Comparison of ENCODE assay signal across 22 cellular contexts in the genomic region with DNA sequence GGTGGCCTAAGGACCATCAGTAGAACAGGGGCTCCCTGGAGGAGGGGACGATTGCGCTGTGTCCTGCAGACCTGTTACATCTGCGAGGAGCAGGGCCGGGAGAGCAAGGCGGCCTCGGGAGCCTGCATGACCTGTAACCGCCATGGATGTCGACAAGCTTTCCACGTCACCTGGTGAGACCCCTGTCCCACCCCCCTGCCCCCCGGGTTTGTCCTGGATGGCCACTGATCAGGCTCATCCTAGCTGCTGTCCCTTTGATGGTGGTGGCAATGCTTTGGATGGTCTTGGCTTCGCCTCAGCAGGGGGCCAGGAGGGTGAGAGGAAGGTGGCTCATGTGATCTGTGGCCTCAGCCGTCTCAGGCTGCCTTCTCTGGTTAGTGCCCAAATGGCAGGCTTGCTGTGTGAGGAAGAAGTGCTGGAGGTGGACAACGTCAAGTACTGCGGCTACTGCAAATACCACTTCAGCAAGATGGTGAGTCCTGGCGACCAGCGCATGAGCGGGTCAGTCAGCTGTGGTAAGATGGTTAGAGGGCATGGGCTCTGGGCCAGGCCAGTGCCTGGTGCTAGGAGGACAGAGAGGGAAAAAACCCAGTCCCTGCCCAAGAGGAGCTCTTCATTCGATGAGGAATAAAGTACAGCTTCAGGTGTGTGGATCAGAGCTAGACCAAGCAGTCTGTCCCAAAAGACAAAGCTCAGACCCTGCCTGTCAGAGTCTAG. TPM values are rescaled to one million over a fixed set of nuclear protein-coding genes. Genes with fewer than 3 reads are reported as not detected.
A peak's percentile ranks its signal among the peaks of the same experiment; 100 is the strongest.
DNase-seq lines count a peak whose midpoint lies in the region; ATAC-seq, FAIRE-seq and TF ChIP-seq lines count a peak whose summit lies in the region.
"Had no signal": no experiment of that assay in that cellular context is flagged by ENCODE, and none has a peak within 500 bp of the region (broad histone marks: within the 10 kb centered on the region; RNA-seq: fewer than 3 reads in every experiment).

No MANE protein-coding gene starts in this region.

- H3K4me1 Mint-ChIP-seq in activated CD4-positive, alpha-beta T cell treated with anti-CD3 and anti-CD28 coated beads, Interleukin-2, amount 10 ng/mL, durations not matched to agents 7 days and 5 days: peaks cover 64% of the 10 kb centered on the region
- H3K4me1 Mint-ChIP-seq in T-helper 17 cell: peaks cover 50% of the 10 kb centered on the region
- H3K4me1 Mint-ChIP-seq in brain: peaks cover 57% of the 10 kb centered on the region

- H3K4me1 ChIP-seq in osteoblast (ENCODE audit: insufficient read depth, low read length) (peaks cover 15% of the 10 kb centered on the region), PC-9 (replicated peaks; ENCODE audit: insufficient read depth) (0 out of 2 replicates have a peak, but pooled peaks cover 6% of the 10 kb centered on the region)

- H3K9me3 Mint-ChIP-seq in activated CD4-positive, alpha-beta T cell treated with anti-CD3 and anti-CD28 coated beads, Interleukin-2, amount 10 ng/mL, durations not matched to agents 7 days and 5 days: no peaks in the 10 kb centered on the region
- peaks cover 0 to 3% (median 0%) of the 10 kb centered on the region in 5 experiments for H3K9me3 Mint-ChIP-seq in brain
- H3K9me3 Mint-ChIP-seq: naive B cell had no signal

- H3K4me3 ChIP-seq in osteoblast (ENCODE audit: insufficient read depth, low read length) (no peak overlapping the region), PC-9 (no peak overlapping the region)
- H3K4me3 ChIP-seq: lung, prostate gland, smooth muscle cell had no signal

- H3K4me2 ChIP-seq in osteoblast (ENCODE audit: insufficient read depth, low read length) (no peak overlapping the region), PC-9 (no peak overlapping the region)
- H3K4me2 ChIP-seq: smooth muscle cell had no signal

- H3K36me3 ChIP-seq in osteoblast (ENCODE audit: insufficient read depth, low read length): peaks cover 38% of the 10 kb centered on the region
- peaks cover 21% of the 10 kb centered on the region for H3K36me3 ChIP-seq in PC-9 (ENCODE audit: low read depth)

- CTCF ChIA-PET in activated CD4-positive, alpha-beta T cell treated with anti-CD3 and anti-CD28 coated beads, Interleukin-2, amount 10 ng/mL, durations not matched to agents 7 days and 5 days (lab: Charles Lee): interaction anchor here (1.1 to 1.9 kb wide), 3 partner anchors 10 to 33 kb away, joined by 3 to 6 read pairs (median 4); no protein-coding TSS in a partner anchor
- CTCF ChIA-PET in PC-9 (lab: Charles Lee): no interaction called here

- H4K20me1 ChIP-seq in osteoblast (ENCODE audit: insufficient read depth, low read length): peaks cover 37% of the 10 kb centered on the region
- peaks cover 34% of the 10 kb centered on the region for H4K20me1 ChIP-seq in PC-9 (ENCODE audit: insufficient read depth)

- H2AFZ ChIP-seq in osteoblast (ENCODE audit: low read length) (no peak overlapping the region), PC-9 (no peak overlapping the region)

- H3K9me3 ChIP-seq in T-helper 17 cell (ENCODE audit: control insufficient read depth, low read length, poor library complexity, severe bottlenecking) (no peaks in the 10 kb centered on the region), osteoblast (ENCODE audit: low read depth, low read length) (no peaks in the 10 kb centered on the region), PC-9 (ENCODE audit: insufficient read depth, low read depth) (no peaks in the 10 kb centered on the region)
- H3K9me3 ChIP-seq: prostate gland had no signal

- POLR2A ChIA-PET in activated CD4-positive, alpha-beta T cell treated with anti-CD3 and anti-CD28 coated beads, Interleukin-2, amount 10 ng/mL, durations not matched to agents 7 days and 5 days (lab: Charles Lee): no interaction called here
- POLR2A ChIA-PET in PC-9 (lab: Charles Lee; ENCODE audit: unreplicated experiment): no interaction called here

- no peak overlapping the region for H3K4me3 Mint-ChIP-seq in activated CD4-positive, alpha-beta T cell treated with anti-CD3 and anti-CD28 coated beads, Interleukin-2, amount 10 ng/mL, durations not matched to agents 7 days and 5 days
- H3K4me3 Mint-ChIP-seq in T-helper 17 cell (no peak overlapping the region), brain (no peak overlapping the region)

- H3K36me3 Mint-ChIP-seq in activated CD4-positive, alpha-beta T cell treated with anti-CD3 and anti-CD28 coated beads, Interleukin-2, amount 10 ng/mL, durations not matched to agents 7 days and 5 days (ENCODE audit: low read depth): peaks cover 67% of the 10 kb centered on the region
- peaks cover 10% of the 10 kb centered on the region for H3K36me3 Mint-ChIP-seq in T-helper 17 cell (ENCODE audit: low read depth)
- H3K36me3 Mint-ChIP-seq in brain: peaks cover 13% of the 10 kb centered on the region

- peaks cover 27% of the 10 kb centered on the region for H3F3A ChIP-seq in PC-9 (ENCODE audit: insufficient read depth, low read depth)

- ATAC-seq in T-helper 17 cell: no peak

- H3K27me3 Mint-ChIP-seq in activated CD4-positive, alpha-beta T cell treated with anti-CD3 and anti-CD28 coated beads, Interleukin-2, amount 10 ng/mL, durations not matched to agents 7 days and 5 days: no peaks in the 10 kb centered on the region
- no peaks in the 10 kb centered on the region for H3K27me3 Mint-ChIP-seq in T-helper 17 cell
- H3K27me3 Mint-ChIP-seq in brain: peaks cover 14% of the 10 kb centered on the region
- H3K27me3 Mint-ChIP-seq: naive B cell had no signal

- H3K27ac ChIP-seq in osteoblast (ENCODE audit: low read depth, low read length) (no peak overlapping the region), PC-9 (no peak overlapping the region)
- H3K27ac ChIP-seq: epithelial cell of prostate, prostate gland had no signal

- intact Hi-C loops in PC-9 (cut with micrococcal nuclease; ENCODE audit: unreplicated experiment): no loop called here

- no TSS peak for BruUV-seq in PC-9 (replicated peaks; lab: Mats Ljungman, UMichigan)

- H3K79me2 ChIP-seq in osteoblast (ENCODE audit: insufficient read depth, low read length) (peaks cover 25% of the 10 kb centered on the region), PC-9 (ENCODE audit: low read depth) (peaks cover 43% of the 10 kb centered on the region)

- no peak for DNase-seq in activated CD4-positive, alpha-beta T cell treated with anti-CD3 and anti-CD28 coated beads, Interleukin-2, amount 10 ng/mL, durations not matched to agents 7 days and 5 days
- no peak for DNase-seq in activated CD4-positive, alpha-beta T cell treated with anti-CD3 and anti-CD28 coated beads, Interleukin-2, amount 50 U/mL, for 48 hours
- no peak for DNase-seq in T-helper 17 cell
- peak; percentile 66 for DNase-seq in osteoblast (ENCODE audit: insufficient read length, low spot score, missing footprints)
- DNase-seq in PC-9: no peak
- no peak for DNase-seq in D721Med (ENCODE audit: insufficient read length, low spot score)
- no peak for DNase-seq in RKO (ENCODE audit: low spot score)
- DNase-seq: activated CD8-positive, alpha-beta memory T cell treated with anti-CD3 and anti-CD28 coated beads, Interleukin-2, amount 50 U/mL, for 4 hours; DMS53; foreskin fibroblast; hypothalamus; naive B cell; NCI-H146; NCI-H748 treated with DMSO at 0.1 percent for 48 hours; stimulated activated CD4-positive, alpha-beta T cell treated with anti-CD3 and anti-CD28 coated beads, Interleukin-4, amount 100 ng/mL, for 24 hours had no signal

- H3K27ac Mint-ChIP-seq in activated CD4-positive, alpha-beta T cell treated with anti-CD3 and anti-CD28 coated beads, Interleukin-2, amount 10 ng/mL, durations not matched to agents 7 days and 5 days: peak overlapping the region; percentile 2
- H3K27ac Mint-ChIP-seq in T-helper 17 cell: peak overlapping the region; percentile 60
- H3K27ac Mint-ChIP-seq in brain: peak overlapping the region in 4 of 5 experiments; percentile 4 to 78 (median 46)

- TF ChIP-seq CTCF in brain (conservative IDR thresholded peaks at IDR 0.05) (no peak), osteoblast (IDR thresholded peaks at IDR 0.05; ENCODE audit: extremely low read depth, low read depth, low read length) (no peak), PC-9 (conservative IDR thresholded peaks at IDR 0.05) (no peak), D721Med (IDR thresholded peaks at IDR 0.05; ENCODE audit: insufficient read depth, missing control alignments) (no peak)

- no peaks in the 10 kb centered on the region for H3K9me2 ChIP-seq in PC-9 (ENCODE audit: insufficient read depth)

- no peak for FAIRE-seq in D721Med (lab: Jason Lieb, UNC)
- FAIRE-seq: A204.1, keratinocyte had no signal

- no peaks in the 10 kb centered on the region for H3K27me3 ChIP-seq in osteoblast (ENCODE audit: insufficient read depth, low read length)
- no peaks in the 10 kb centered on the region for H3K27me3 ChIP-seq in PC-9 (ENCODE audit: insufficient read depth, low read depth)

RNA-seq across cellular contexts. Expression of a gene that starts 4.2 kb away (rescaled TPM):
- total RNA-seq in activated CD4-positive, alpha-beta T cell treated with anti-CD3 and anti-CD28 coated beads, Interleukin-2, amount 10 ng/mL, durations not matched to agents 7 days and 5 days: 100 to 1,000 TPM; 251 to 264 TPM
- total RNA-seq in T-helper 17 cell (100 to 1,000 TPM; 304 to 334 TPM), osteoblast (33.3 and 44.2 TPM in 2 replicates), PC-9 (2021) (113 and 127 TPM in 2 replicates)
- 50.9 TPM for polyA plus RNA-seq in brain (ENCODE audit: insufficient read depth, low read depth, low replicate concordance)

RNA-seq across cellular contexts. Expression of a gene that starts 20.9 kb away (rescaled TPM):
- 10 to 100 TPM; 45.7 to 46.3 TPM for total RNA-seq in activated CD4-positive, alpha-beta T cell treated with anti-CD3 and anti-CD28 coated beads, Interleukin-2, amount 10 ng/mL, durations not matched to agents 7 days and 5 days
- total RNA-seq in T-helper 17 cell (10 to 100 TPM; 12.0 to 12.8 TPM), osteoblast (3.5 and 3.6 TPM in 2 replicates), PC-9 (2021) (36.6 and 38.1 TPM in 2 replicates)
- 38.7 TPM for polyA plus RNA-seq in brain (ENCODE audit: insufficient read depth, low read depth, low replicate concordance)

RNA-seq across cellular contexts. Expression of a gene that starts 34.5 kb away (rescaled TPM):
- total RNA-seq in activated CD4-positive, alpha-beta T cell treated with anti-CD3 and anti-CD28 coated beads, Interleukin-2, amount 10 ng/mL, durations not matched to agents 7 days and 5 days: 1 to 10 TPM; 7.5 to 7.8 TPM
- total RNA-seq in T-helper 17 cell: 1 to 10 TPM in 1 of 2 donors, under 1 TPM in 1; 0.60 to 1.1 TPM
- polyA plus RNA-seq in brain (ENCODE audit: insufficient read depth, low read depth, low replicate concordance): 8.8 TPM
- 1.2 and 2.2 TPM in 2 replicates for total RNA-seq in osteoblast
- 8.4 and 10.6 TPM in 2 replicates for total RNA-seq in PC-9 (2021)

RNA-seq across cellular contexts. Expression of a gene that starts 38.9 kb away (rescaled TPM):
- total RNA-seq in activated CD4-positive, alpha-beta T cell treated with anti-CD3 and anti-CD28 coated beads, Interleukin-2, amount 10 ng/mL, durations not matched to agents 7 days and 5 days: under 1 TPM; 0.22 to 0.23 TPM
- total RNA-seq in T-helper 17 cell (not detected), osteoblast (3.3 and 5.0 TPM in 2 replicates), PC-9 (2021) (26.9 and 43.3 TPM in 2 replicates)
- polyA plus RNA-seq in brain (ENCODE audit: insufficient read depth, low read depth, low replicate concordance): 88.3 TPM

RNA-seq across cellular contexts. Expression of a gene that starts 43.3 kb away (rescaled TPM):
- 100 to 1,000 TPM; 262 to 294 TPM for total RNA-seq in activated CD4-positive, alpha-beta T cell treated with anti-CD3 and anti-CD28 coated beads, Interleukin-2, amount 10 ng/mL, durations not matched to agents 7 days and 5 days
- total RNA-seq in T-helper 17 cell (10 to 100 TPM; 78.5 to 85.5 TPM), osteoblast (235 and 267 TPM in 2 replicates), PC-9 (2021) (262 and 278 TPM in 2 replicates)
- polyA plus RNA-seq in brain (ENCODE audit: insufficient read depth, low read depth, low replicate concordance): 278 TPM

Comparison
In these comparisons a context has a peak if more than half of its experiments do, and no peak if none do; other contexts are left out.
1. H3K27ac Mint-ChIP-seq: peak in every context shown above with its lines; median percentile 60 in T-helper 17 cell; 46 in brain; 2 in activated CD4-positive, alpha-beta T cell treated with anti-CD3 and anti-CD28 coated beads, Interleukin-2, amount 10 ng/mL, durations not matched to agents 7 days and 5 days.